In genomic region chr14:70934502-70935134, GRCh38 we compare ENCODE assay signal across 10 cellular contexts. TPM values are rescaled to one million over a fixed set of nuclear protein-coding genes. Genes with fewer than 3 reads are reported as not detected.
DNase-seq lines count a peak whose midpoint lies in the region; ATAC-seq, FAIRE-seq and TF ChIP-seq lines count a peak whose summit lies in the region.
"Had no signal": no experiment of that assay in that cellular context is flagged by ENCODE, and none has a peak within 500 bp of the region (broad histone marks: within the 10 kb centered on the region; RNA-seq: fewer than 3 reads in every experiment).

No MANE protein-coding gene starts in this region.

- peaks cover 46% of the 10 kb centered on the region for H3K36me3 Mint-ChIP-seq in nephron progenitor cell (ENCODE audit: low read depth)

- SMC1A ChIA-PET in GM12878 (lab: Charles Lee; ENCODE audit: uncharacterized antibody, unreplicated experiment): interaction anchor here (0.9 to 3.1 kb wide), 12 partner anchors 16 to 117 kb away, joined by 3 to 14 read pairs (median 6); partner anchors contain the start of gene PCNX1

- no peak for TF ChIP-seq RAD21 in GM12878 (IDR thresholded peaks at IDR 0.05; ENCODE audit: insufficient read depth, low read depth, low read length)

- TF ChIP-seq EP300 in GM12878 (IDR thresholded peaks at IDR 0.05; ENCODE audit: borderline replicate concordance in 1 of 2, control insufficient read depth in 1 of 2, low read depth in 2 of 2, low read length in 2 of 2): no peak

- no peaks in the 10 kb centered on the region for H3K27me3 Mint-ChIP-seq in nephron progenitor cell (ENCODE audit: low read depth, poor library complexity)

- POLR2A ChIA-PET in GM12878 (lab: Charles Lee): interaction anchor here (1.3 to 2.0 kb wide), 3 partner anchors 19 to 53 kb away, joined by 3 to 7 read pairs (median 6); no protein-coding TSS in a partner anchor
- POLR2A ChIA-PET in OCI-LY7 (lab: Charles Lee): interaction anchor here (0.7 kb wide), 2 partner anchors 9 to 143 kb away, joined by 3 read pairs; no protein-coding TSS in a partner anchor

- FAIRE-seq in GM12878 (lab: Jason Lieb, UNC): no peak

- no peaks in the 10 kb centered on the region for H3K27me3 ChIP-seq in GM12878 (replicated peaks in 1 of 2; ENCODE audit: control insufficient read depth in 2 of 2, insufficient read depth in 2 of 2, low read length in 1 of 2)

- peaks cover 14% of the 10 kb centered on the region; the same call in 1 of the 2 replicates for H3K4me1 ChIP-seq in GM12878 (ENCODE audit: control insufficient read depth, insufficient read depth, low read length)
- H3K4me1 ChIP-seq in OCI-LY7 (ENCODE audit: insufficient read depth, low read length, poor library complexity, severe bottlenecking): no peaks in the 10 kb centered on the region

- BruUV-seq in GM12878 (replicated peaks; lab: Mats Ljungman, UMichigan): no TSS peak
- BruUV-seq in OCI-LY7 (replicated peaks; lab: Mats Ljungman, UMichigan): no TSS peak

- peak overlapping the region; percentile 24 for H3K27ac Mint-ChIP-seq in nephron progenitor cell

- DNase-seq in activated CD4-positive, CD25-positive, alpha-beta regulatory T cell treated with anti-CD3 and anti-CD28 coated beads, Interleukin-2, amount 50 U/mL, for 72 hours: no peak
- DNase-seq in GM12878 (ENCODE audit: low read depth, low spot score) (peak; percentile 34), nephron progenitor cell (no peak), NCI-H526 (lab: John Stamatoyannopoulos, UW) (no peak), activated gamma-delta T cell treated with Interleukin-2 at 50 U/mL for 16 hours (no peak), OCI-LY7 (ENCODE audit: low spot score) (no peak)

- H3K79me2 ChIP-seq in GM12878 (ENCODE audit: control insufficient read depth, insufficient read depth, low read length): peaks cover 47% of the 10 kb centered on the region
- peaks cover 17% of the 10 kb centered on the region; the same call in 1 of the 2 replicates for H3K79me2 ChIP-seq in OCI-LY7 (ENCODE audit: insufficient read depth, low read depth, low read length)

- no peaks in the 10 kb centered on the region for H4K20me1 ChIP-seq in GM12878 (ENCODE audit: control insufficient read depth, insufficient read depth)
- H4K20me1 ChIP-seq in OCI-LY7 (ENCODE audit: insufficient read depth, low read length): no peaks in the 10 kb centered on the region

- in situ Hi-C loops in GM12878 (cut with MboI): no loop called here

- RAD21 ChIA-PET in GM12878 (lab: Charles Lee; ENCODE audit: unreplicated experiment): interaction anchor here (0.7 to 2.5 kb wide), 8 partner anchors 14 to 116 kb away, joined by 3 to 9 read pairs (median 4); partner anchors contain the start of gene PCNX1

- peak overlapping the region; percentile 49 for H3K4me2 ChIP-seq in GM12878 (ENCODE audit: control insufficient read depth, insufficient read depth)
- no peak overlapping the region for H3K4me2 ChIP-seq in OCI-LY7 (ENCODE audit: low read length)

- no peak for TF ChIP-seq POLR2A in GM12878 (IDR thresholded peaks at IDR 0.05; ENCODE audit: low read depth, low read length)

- peaks cover 5% of the 10 kb centered on the region for H3K4me1 Mint-ChIP-seq in nephron progenitor cell

- H2AFZ ChIP-seq in GM12878 (ENCODE audit: control insufficient read depth, low read depth, low read length) (no peak overlapping the region), OCI-LY7 (ENCODE audit: low read length) (no peak overlapping the region)

- peak overlapping the region; percentile 38; the same call in 1 of the 2 replicates for H3K4me3 ChIP-seq in GM12878
- H3K4me3 ChIP-seq in OCI-LY7 (ENCODE audit: low read depth, low read length, poor library complexity, severe bottlenecking): no peak overlapping the region

- peak overlapping the region; percentile 13; the same call in 1 of the 2 replicates for H3K9ac ChIP-seq in GM12878 (ENCODE audit: control insufficient read depth, insufficient read depth, low read length)

- H3K4me3 Mint-ChIP-seq in nephron progenitor cell: no peak overlapping the region

- CTCF ChIA-PET in GM12878 (lab: Yijun Ruan, JAX) (interaction anchor here (1.0 to 6.9 kb wide), 9 partner anchors 9 to 117 kb away, joined by 3 to 46 read pairs (median 8); partner anchors contain the start of gene PCNX1), OCI-LY7 (lab: Charles Lee; ENCODE audit: unreplicated experiment) (no interaction called here)

- peaks cover 39% of the 10 kb centered on the region for H3K9me3 Mint-ChIP-seq in nephron progenitor cell

- intact Hi-C loops in GM12878 (cut with micrococcal nuclease; ENCODE audit: unreplicated experiment): no loop called here
- intact Hi-C loops in OCI-LY7 (cut with micrococcal nuclease; ENCODE audit: unreplicated experiment): no loop called here

- no peaks in the 10 kb centered on the region for H3K9me2 ChIP-seq in OCI-LY7 (ENCODE audit: insufficient read depth, low read length)

- WGBS in GM12878 (ENCODE audit: insufficient coverage, insufficient replicate concordance, low lambda C conversion rate, missing lambda C conversion rate): 0% methylated on average over 2 of the region's 2 CpGs

- H3K36me3 ChIP-seq in GM12878 (ENCODE audit: control insufficient read depth in 2 of 2, insufficient read depth in 2 of 2, low read length in 1 of 2) (no peaks in the 10 kb centered on the region; a peak in 1 of 4 replicates), OCI-LY7 (ENCODE audit: insufficient read depth, low read length) (no peaks in the 10 kb centered on the region)

- TF ChIP-seq CTCF in GM12878 (IDR thresholded peaks at IDR 0.05 in 2 of 3, conservative IDR thresholded peaks at IDR 0.05 in 1 of 3; ENCODE audit: control insufficient read depth in 2 of 3, extremely low read depth in 1 of 3, insufficient read depth in 1 of 3, low read depth in 3 of 3, low read length in 3 of 3): no peak
- no peak for TF ChIP-seq CTCF in nephron progenitor cell (IDR thresholded peaks at IDR 0.05)
- TF ChIP-seq CTCF in OCI-LY7 (conservative IDR thresholded peaks at IDR 0.05; ENCODE audit: low read length): no peak

- peak; percentile 90 to 91 for ATAC-seq in activated CD4-positive, CD25-positive, alpha-beta regulatory T cell treated with anti-CD3 and anti-CD28 coated beads, Interleukin-2, amount 50 U/mL, for 24 hours
- ATAC-seq in HG03159 (IDR thresholded peaks at IDR 0.05; ENCODE audit: unreplicated experiment) (peak; percentile 88), GM12878 (peak; percentile 90)

- peak overlapping the region; percentile 56 for H3K27ac ChIP-seq in GM12878 (ENCODE audit: control insufficient read depth, insufficient read depth)
- H3K27ac ChIP-seq in OCI-LY7 (ENCODE audit: low read depth, low read length, poor library complexity, severe bottlenecking): no peak overlapping the region
- H3K27ac ChIP-seq: C4-2B, VCaP had no signal

- H3K9me3 ChIP-seq in GM12878 (replicated peaks; ENCODE audit: control insufficient read depth, insufficient read depth, low read length) (no peaks in the 10 kb centered on the region; the same call in 2 of the 3 replicates), OCI-LY7 (ENCODE audit: low read length) (no peaks in the 10 kb centered on the region)

TF ChIP-seq in GM12878, 131 proteins besides CTCF, POLR2A, EP300 and RAD21 (continues in another document):
- TF ChIP-seq MEF2B (IDR thresholded peaks at IDR 0.05; ENCODE audit: partially characterized antibody, poor library complexity, severe bottlenecking): no peak
- peak; percentile 40; the same call in 1 of the 2 replicates for TF ChIP-seq ATF7 (IDR thresholded peaks at IDR 0.05; ENCODE audit: low read depth)
- no peak for TF ChIP-seq PRDM15 (CRISPR knock-in tag; IDR thresholded peaks at IDR 0.05)
- TF ChIP-seq ZNF384 (IDR thresholded peaks at IDR 0.05; ENCODE audit: borderline replicate concordance, low read depth, low read length): no peak

RNA-seq across cellular contexts. Expression of gene PCNX1, which starts 27.4 kb away (rescaled TPM):
- 260 and 270 TPM in 2 replicates for total RNA-seq in GM12878 (2013; cell fraction: nucleolus; rRNA removed)
- 40.4 and 46.5 TPM in 2 replicates for total RNA-seq in GM12878 (2014; rRNA removed)
- total RNA-seq in GM12878 (2014; rRNA removed; fragmentation: Illumina TruSeq; extraction: Trizol): 44.3 and 47.1 TPM in 2 replicates
- 34.3 and 40.3 TPM in 2 replicates for total RNA-seq in GM12878 (2021)
- polyA plus RNA-seq in GM12878 (2011; ENCODE audit: low read depth): 6.6 TPM
- 53.9 and 54.8 TPM in 2 replicates for polyA plus RNA-seq in GM12878 (2011; rRNA removed)
- polyA plus RNA-seq in GM12878 (2011; cell fraction: cytosol; rRNA removed): 35.8 and 41.0 TPM in 2 replicates
- polyA plus RNA-seq in GM12878 (2011; cell fraction: nucleus; rRNA removed): 70.6 and 74.4 TPM in 2 replicates
- polyA plus RNA-seq in GM12878 (2012): 9.6 and 11.2 TPM in 2 replicates
- 23.5 and 33.8 TPM in 2 replicates for polyA plus RNA-seq in GM12878 (2014; fragmentation: Illumina TruSeq; extraction: Trizol)
- 1 to 10 TPM; 4.6 to 5.1 TPM for polyA plus RNA-seq in GM12878 (2014; fragmentation: Nextera tagmentation; extraction: Ambion mirVana)
- polyA plus RNA-seq in GM12878 (2014; rRNA removed): 16.3 and 17.5 TPM in 2 replicates
- polyA plus RNA-seq in GM12878 (2016; fragmentation: Nextera tagmentation; extraction: Ambion mirVana): 1 to 10 TPM; 5.2 to 9.3 TPM
- polyA minus RNA-seq in GM12878 (2011; rRNA and poly(A)+ RNA removed): 136 and 171 TPM in 2 replicates
- polyA minus RNA-seq in GM12878 (2011; cell fraction: cytosol; rRNA and poly(A)+ RNA removed): 46.5 and 51.5 TPM in 2 replicates
- polyA minus RNA-seq in GM12878 (2011; cell fraction: nucleus; rRNA and poly(A)+ RNA removed): 103 and 146 TPM in 2 replicates
- 27.7 and 33.8 TPM in 2 replicates for total RNA-seq in OCI-LY7 (2014; rRNA removed; shearing (Covaris generic))
- 33.5 and 38.4 TPM in 2 replicates for total RNA-seq in OCI-LY7 (2022)
